Comparison of ENCODE assay signal across 11 cellular contexts in the genomic region with DNA sequence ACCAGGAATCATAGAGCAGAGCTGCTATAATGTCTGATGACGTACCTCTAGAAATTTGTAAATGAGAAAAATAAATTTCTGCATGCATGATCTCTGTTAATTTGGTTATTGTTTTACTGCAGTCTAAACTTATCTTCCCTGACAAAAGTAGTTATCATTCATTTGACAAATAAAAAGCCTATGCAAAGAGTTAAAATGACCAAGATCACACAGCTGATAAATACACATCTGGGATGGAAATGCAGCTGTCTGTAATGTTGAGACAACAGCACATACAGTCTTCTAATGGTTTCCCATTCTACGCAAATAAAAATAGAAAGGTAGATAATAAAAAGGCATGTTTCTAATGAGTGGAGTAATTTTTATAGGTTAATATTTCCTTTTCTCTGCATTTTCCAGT.
"Had no signal": no experiment of that assay in that cellular context is flagged by ENCODE, and none has a peak within 500 bp of the region (broad histone marks: within the 10 kb centered on the region; RNA-seq: fewer than 3 reads in every experiment).

No MANE protein-coding gene starts in this region.

- H2AFZ ChIP-seq: GM23248, GM23338 had no signal

- ATAC-seq: GM23338, HCT116 had no signal

- H3K4me1 ChIP-seq: HAP-1 had no signal

- H3K27ac ChIP-seq: GM23248 had no signal

- H3K9me3 ChIP-seq: HAP-1 had no signal

- FAIRE-seq: H1, H54 had no signal

- H3K4me2 ChIP-seq: GM23338 had no signal

- H3K4me3 ChIP-seq: GM23248, GM23338, HAP-1 had no signal

- DNase-seq: GM23248, GOT3, H7, H9, HCEC 1CT, HFFc6 had no signal

- H3K9ac ChIP-seq: GM23248 had no signal

- H3K36me3 ChIP-seq: HAP-1 had no signal
